24 cellular contexts compared by ENCODE assay signal in the genomic region with DNA sequence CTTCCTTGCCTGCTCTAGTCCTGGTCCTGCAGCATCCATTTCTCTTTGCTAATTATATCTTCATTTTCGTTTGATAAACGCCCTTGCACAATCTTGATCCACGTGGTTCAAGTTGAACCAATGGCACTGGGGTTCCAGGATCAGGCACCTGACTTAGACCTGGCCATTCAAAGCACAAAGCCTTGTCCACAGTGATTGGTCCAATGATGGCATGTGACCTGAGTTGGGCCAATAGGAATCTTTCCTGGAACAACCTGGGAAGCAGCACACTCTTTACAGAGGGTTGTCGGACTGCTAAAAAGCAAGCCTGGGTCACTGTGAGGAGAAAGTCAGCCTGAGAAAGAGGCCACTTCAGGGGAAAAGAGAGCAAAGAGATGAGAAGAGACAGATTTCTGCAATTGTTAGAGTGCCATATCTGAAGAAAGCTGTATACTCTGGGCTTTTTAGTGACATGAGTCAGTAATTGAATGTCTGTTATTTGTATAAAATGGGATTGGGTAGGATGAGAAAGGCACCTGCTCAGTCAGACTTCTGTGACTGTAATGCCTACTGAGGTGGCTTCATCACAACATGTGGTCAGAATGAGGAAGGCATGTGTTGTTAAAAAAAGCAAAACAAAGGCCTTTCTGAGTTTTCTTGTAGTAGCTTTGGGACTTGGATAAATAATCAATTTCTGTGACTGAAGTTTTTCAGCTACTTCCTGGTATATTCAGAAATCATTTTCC. TPM values are rescaled to one million over a fixed set of nuclear protein-coding genes. Genes with fewer than 3 reads are reported as not detected.
A peak's percentile ranks its signal among the peaks of the same experiment; 100 is the strongest.
DNase-seq lines count a peak whose midpoint lies in the region; ATAC-seq and TF ChIP-seq lines count a peak whose summit lies in the region.
"Had no signal": no experiment of that assay in that cellular context is flagged by ENCODE, and none has a peak within 500 bp of the region (broad histone marks: within the 10 kb centered on the region; RNA-seq: fewer than 3 reads in every experiment).

No MANE protein-coding gene starts in this region.

- no peak for TF ChIP-seq CTCF in breast epithelium (IDR thresholded peaks at IDR 0.05)
- TF ChIP-seq CTCF in mammary epithelial cell (conservative IDR thresholded peaks at IDR 0.05 in 1 of 2, IDR thresholded peaks at IDR 0.05 in 1 of 2; ENCODE audit: extremely low read depth in 1 of 2, insufficient read depth in 1 of 2, low read depth in 1 of 2, low read length in 2 of 2): no peak
- TF ChIP-seq CTCF in WTC11 (IDR thresholded peaks at IDR 0.05): no peak
- no peak for TF ChIP-seq CTCF in tibial nerve (IDR thresholded peaks at IDR 0.05)

- H3K27ac Mint-ChIP-seq in WTC11: no peak overlapping the region
- H3K27ac Mint-ChIP-seq in natural killer cell treated with Interleukin-12 subunit alpha and Interleukin-12 subunit beta and Interleukin-15 and Interleukin-18, amount 100 ng/mL, for 72 hours: no peak overlapping the region
- H3K27ac Mint-ChIP-seq: activated naive CD8-positive, alpha-beta T cell treated with anti-CD3 and anti-CD28 coated beads, Interleukin-2, amount 50 U/mL, for 24 hours; nephron had no signal

- no TSS peak for BruUV-seq in mammary epithelial cell (replicated peaks; lab: Mats Ljungman, UMichigan)

- H3K9me3 Mint-ChIP-seq in WTC11: peaks cover 4% of the 10 kb centered on the region
- H3K9me3 Mint-ChIP-seq in natural killer cell treated with Interleukin-12 subunit alpha and Interleukin-12 subunit beta and Interleukin-15 and Interleukin-18, amount 100 ng/mL, for 72 hours: no peaks in the 10 kb centered on the region
- H3K9me3 Mint-ChIP-seq: activated naive CD8-positive, alpha-beta T cell treated with anti-CD3 and anti-CD28 coated beads, Interleukin-2, amount 50 U/mL, for 24 hours; nephron; stimulated activated naive CD8-positive, alpha-beta T cell treated with anti-CD3 and anti-CD28 coated beads, Interleukin-15, amount 100 ng/mL, for 72 hours had no signal

- WGBS in mammary epithelial cell (ENCODE audit: low coverage, missing lambda C conversion rate): 83% methylated on average over 4 of the region's 4 CpGs
- 86 to 92% methylated on average over 4 of the region's 4 CpGs for WGBS in tibial nerve, 2 donors

- ATAC-seq in WTC11 (no peak), GM21423 (IDR thresholded peaks at IDR 0.05; ENCODE audit: unreplicated experiment) (no peak)
- ATAC-seq in natural killer cell treated with Interleukin-12 subunit alpha and Interleukin-12 subunit beta and Interleukin-15 and Interleukin-18, amount 100 ng/mL, for 72 hours: no peak
- ATAC-seq: activated naive CD8-positive, alpha-beta T cell treated with anti-CD3 and anti-CD28 coated beads, Interleukin-2, amount 50 U/mL, for 24 hours; Panc1; stimulated activated naive CD8-positive, alpha-beta T cell treated with anti-CD3 and anti-CD28 coated beads, Interleukin-15, amount 100 ng/mL, for 72 hours had no signal

- in situ Hi-C loops in mammary epithelial cell (cut with MboI; ENCODE audit: low sequenced_read_pairs in 2 of 2): no loop called here

- intact Hi-C loops in breast epithelium (cut with DNase I; ENCODE audit: low total_unique reads): no loop called here
- intact Hi-C loops in mammary epithelial cell (cut with micrococcal nuclease): loop anchor here (10.0 kb wide), 1 partner anchor 56 kb away; no protein-coding TSS in a partner anchor

- no peak for TF ChIP-seq POLR2A in breast epithelium (IDR thresholded peaks at IDR 0.05)
- TF ChIP-seq POLR2A in tibial nerve (IDR thresholded peaks at IDR 0.05): no peak

- no peak overlapping the region for H3K9ac ChIP-seq in mammary epithelial cell (ENCODE audit: insufficient read depth, low read length)
- H3K9ac ChIP-seq: BLaER1 treated with 17β-estradiol and CSF1 and Interleukin-3, amounts not matched to agents 10 nM and 100 nM had no signal

- DNase-seq in breast epithelium (ENCODE audit: low spot score in 2 of 2): no peak
- DNase-seq in mammary epithelial cell: no peak
- no peak for DNase-seq in WTC11 (ENCODE audit: low spot score)
- peak; percentile 36 for DNase-seq in myocyte (ENCODE audit: low read depth)
- no peak for DNase-seq in tibial nerve (ENCODE audit: low spot score in 2 of 2)
- no peak for DNase-seq in OCI-M2 (lab: John Stamatoyannopoulos, UW; ENCODE audit: unreplicated experiment)
- DNase-seq in natural killer cell treated with Interleukin-12 subunit alpha and Interleukin-12 subunit beta and Interleukin-15 and Interleukin-18, amount 100 ng/mL, for 72 hours (ENCODE audit: low spot score): no peak
- DNase-seq: ACHN; activated CD4-positive, alpha-beta T cell treated with anti-CD3 and anti-CD28 coated beads, Interleukin-2, amount 50 U/mL, for 4 hours; activated effector memory CD4-positive, alpha-beta T cell treated with Interleukin-2 at 50 U/mL for 16 hours; activated naive CD8-positive, alpha-beta T cell treated with anti-CD3 and anti-CD28 coated beads, Interleukin-2, amount 50 U/mL, for 24 hours; dermis blood vessel endothelial cell; IMR-90; mesendoderm; stimulated activated CD4-positive, alpha-beta T cell treated with anti-CD3 and anti-CD28 coated beads, Interleukin-4, amount 100 ng/mL, for 1 hour; stimulated activated naive CD8-positive, alpha-beta T cell treated with anti-CD3 and anti-CD28 coated beads, Interleukin-15, amount 100 ng/mL, for 72 hours; T-helper 2 cell had no signal

- H3K36me3 ChIP-seq in breast epithelium (no peaks in the 10 kb centered on the region), mammary epithelial cell (ENCODE audit: insufficient read depth, low read length) (no peaks in the 10 kb centered on the region), tibial nerve (no peaks in the 10 kb centered on the region)
- H3K36me3 ChIP-seq: BLaER1 treated with 17β-estradiol and CSF1 and Interleukin-3, amounts not matched to agents 10 nM and 100 nM; SJSA1; vagina had no signal

- peaks cover 10% of the 10 kb centered on the region for H3K4me1 Mint-ChIP-seq in WTC11
- H3K4me1 Mint-ChIP-seq in natural killer cell treated with Interleukin-12 subunit alpha and Interleukin-12 subunit beta and Interleukin-15 and Interleukin-18, amount 100 ng/mL, for 72 hours (ENCODE audit: low read depth in 2 of 2): peaks cover 4 to 6% of the 10 kb centered on the region in 2 donors

- H3K4me3 ChIP-seq in breast epithelium: no peak overlapping the region
- H3K4me3 ChIP-seq in mammary epithelial cell (replicated peaks in 1 of 3; ENCODE audit: insufficient read depth in 1 of 3, low read depth in 2 of 3, low read length in 3 of 3): no peak overlapping the region
- H3K4me3 ChIP-seq in tibial nerve: no peak overlapping the region
- H3K4me3 ChIP-seq: BLaER1 treated with 17β-estradiol and CSF1 and Interleukin-3, amounts not matched to agents 10 nM and 100 nM; SJSA1; vagina had no signal

- H4K20me1 ChIP-seq in mammary epithelial cell (ENCODE audit: insufficient read depth, low read length): no peaks in the 10 kb centered on the region
- H4K20me1 ChIP-seq: BLaER1 treated with 17β-estradiol and CSF1 and Interleukin-3, amounts not matched to agents 10 nM and 100 nM had no signal

- dilution Hi-C loops in mammary epithelial cell (cut with HindIII; ENCODE audit: low sequenced_read_pairs): no loop called here

- CTCF ChIA-PET in mammary epithelial cell (lab: Charles Lee; ENCODE audit: low non-redundant PET): no interaction called here
- CTCF ChIA-PET in WTC11 (lab: Charles Lee): no interaction called here

- H3K27me3 Mint-ChIP-seq in WTC11 (ENCODE audit: low read depth): peaks cover 17% of the 10 kb centered on the region
- H3K27me3 Mint-ChIP-seq in natural killer cell treated with Interleukin-12 subunit alpha and Interleukin-12 subunit beta and Interleukin-15 and Interleukin-18, amount 100 ng/mL, for 72 hours: peaks cover 8 to 17% of the 10 kb centered on the region in 2 donors

- no peaks in the 10 kb centered on the region for H3K27me3 ChIP-seq in breast epithelium
- no peaks in the 10 kb centered on the region for H3K27me3 ChIP-seq in mammary epithelial cell (ENCODE audit: insufficient read depth, low read length)
- H3K27me3 ChIP-seq in tibial nerve: no peaks in the 10 kb centered on the region
- H3K27me3 ChIP-seq: BLaER1 treated with 17β-estradiol and CSF1 and Interleukin-3, amounts not matched to agents 10 nM and 100 nM; vagina had no signal

- no peak for TF ChIP-seq EP300 in tibial nerve (IDR thresholded peaks at IDR 0.05)

- no peaks in the 10 kb centered on the region for H3K79me2 ChIP-seq in mammary epithelial cell (ENCODE audit: insufficient read depth, low read length)

- no peak overlapping the region for H2AFZ ChIP-seq in mammary epithelial cell (ENCODE audit: low read depth, low read length)

- no peak overlapping the region for H3K4me2 ChIP-seq in mammary epithelial cell (ENCODE audit: insufficient read depth, low read depth, low read length)
- H3K4me2 ChIP-seq: BLaER1 treated with 17β-estradiol and CSF1 and Interleukin-3, amounts not matched to agents 10 nM and 100 nM had no signal

- H3K4me1 ChIP-seq in breast epithelium (no peaks in the 10 kb centered on the region), mammary epithelial cell (ENCODE audit: insufficient read depth, low read length) (peaks cover 13% of the 10 kb centered on the region), tibial nerve (peaks cover 0 to 69% (median 0%) of the 10 kb centered on the region in 4 donors)
- H3K4me1 ChIP-seq: SJSA1 had no signal

- H3K4me3 Mint-ChIP-seq in WTC11: no peak overlapping the region
- no peak overlapping the region for H3K4me3 Mint-ChIP-seq in natural killer cell treated with Interleukin-12 subunit alpha and Interleukin-12 subunit beta and Interleukin-15 and Interleukin-18, amount 100 ng/mL, for 72 hours
- H3K4me3 Mint-ChIP-seq: activated naive CD8-positive, alpha-beta T cell treated with anti-CD3 and anti-CD28 coated beads, Interleukin-2, amount 50 U/mL, for 24 hours; nephron; stimulated activated naive CD8-positive, alpha-beta T cell treated with anti-CD3 and anti-CD28 coated beads, Interleukin-15, amount 100 ng/mL, for 72 hours had no signal

- no peaks in the 10 kb centered on the region for H3K36me3 Mint-ChIP-seq in WTC11
- no peaks in the 10 kb centered on the region for H3K36me3 Mint-ChIP-seq in natural killer cell treated with Interleukin-12 subunit alpha and Interleukin-12 subunit beta and Interleukin-15 and Interleukin-18, amount 100 ng/mL, for 72 hours

- POLR2A ChIA-PET in WTC11 (lab: Charles Lee): no interaction called here

- H3K9me3 ChIP-seq in breast epithelium (no peaks in the 10 kb centered on the region), mammary epithelial cell (replicated peaks; ENCODE audit: insufficient read depth, low read length) (no peaks in the 10 kb centered on the region), tibial nerve (no peaks in the 10 kb centered on the region)
- H3K9me3 ChIP-seq: SJSA1, vagina had no signal

- peak overlapping the region; percentile 66 to 74 for H3K27ac ChIP-seq in breast epithelium
- no peak overlapping the region for H3K27ac ChIP-seq in mammary epithelial cell (ENCODE audit: insufficient read depth, low read depth, low read length)
- H3K27ac ChIP-seq in tibial nerve: peak overlapping the region; percentile 25 to 72 (median 52)
- H3K27ac ChIP-seq: BLaER1 treated with 17β-estradiol and CSF1 and Interleukin-3, amounts not matched to agents 10 nM and 100 nM; SJSA1; vagina had no signal

RNA-seq across cellular contexts. Expression of a gene that starts 4.4 kb away (rescaled TPM):
- total RNA-seq in breast epithelium: 100 to 1,000 TPM in 1 of 3 donors, 10 to 100 TPM in 2; 49.3 to 165 (median 73.1) TPM
- total RNA-seq in mammary epithelial cell: under 1 TPM; 0.47 to 0.67 TPM
- polyA plus RNA-seq in mammary epithelial cell: 0.01 TPM
- not detected for polyA minus RNA-seq in mammary epithelial cell
- total RNA-seq in WTC11 (2021): 0.09 to 0.18 TPM (median 0.17 TPM) in 3 replicates
- total RNA-seq in myocyte: 0.05 and 0.11 TPM in 2 replicates
- polyA plus RNA-seq in myocyte (2012): 0.20 TPM
- total RNA-seq in tibial nerve: 100 to 1,000 TPM in 1 of 4 donors, 10 to 100 TPM in 3; 45.2 to 239 (median 82.2) TPM
- total RNA-seq in natural killer cell treated with Interleukin-12 subunit alpha and Interleukin-12 subunit beta and Interleukin-15 and Interleukin-18, amount 100 ng/mL, for 72 hours: not detected
- total RNA-seq: dermis blood vessel endothelial cell, IMR-90, MCF 10A, SJSA1 had no signal
- polyA plus RNA-seq: IMR-90 had no signal

Comparison
In these comparisons a context has a peak if more than half of its experiments do, and no peak if none do; other contexts are left out.
1. RNA of a gene that starts 4.4 kb away (total RNA-seq): 45.2 to 239 TPM in tibial nerve and 49.3 to 165 TPM in breast epithelium; 0.47 to 0.67 TPM in mammary epithelial cell, 0.09 to 0.18 TPM in WTC11, not detected in natural killer cell treated with Interleukin-12 subunit alpha and Interleukin-12 subunit beta and Interleukin-15 and Interleukin-18, amount 100 ng/mL, for 72 hours and 0.05 to 0.11 TPM in myocyte; every median in the first group is over 10 times any median in the second.